Comparison of ENCODE assay signal across 11 cellular contexts in genomic region chr2:28447943-28448737, GRCh38. TPM values are rescaled to one million over a fixed set of nuclear protein-coding genes. Genes with fewer than 3 reads are reported as not detected.
DNase-seq lines count a peak whose midpoint lies in the region; ATAC-seq and TF ChIP-seq lines count a peak whose summit lies in the region.
"Had no signal": no experiment of that assay in that cellular context is flagged by ENCODE, and none has a peak within 500 bp of the region (broad histone marks: within the 10 kb centered on the region; RNA-seq: fewer than 3 reads in every experiment).

No MANE protein-coding gene starts in this region.

- no peak for DNase-seq in SK-N-SH
- DNase-seq in SIG-M5 treated with dmso at 0.1 percent for 504 hours (lab: John Stamatoyannopoulos, UW; ENCODE audit: unreplicated experiment): peak; percentile 98
- peak; percentile 95 for DNase-seq in fibroblast of mammary gland (ENCODE audit: low read depth)
- no peak for DNase-seq in NCI-H2227 (lab: John Stamatoyannopoulos, UW; ENCODE audit: unreplicated experiment)
- DNase-seq in DMS 273 treated with DMSO at 0.1 percent for 48 hours (lab: John Stamatoyannopoulos, UW): no peak

- H3K4me3 ChIP-seq in SK-N-SH (ENCODE audit: low read depth in 2 of 2, low read length in 1 of 2): no peak overlapping the region
- no peak overlapping the region for H3K4me3 ChIP-seq in fibroblast of mammary gland (ENCODE audit: control insufficient read depth, low read depth, low read length)
- peak overlapping the region; percentile 5 for H3K4me3 ChIP-seq in skeletal muscle satellite cell (ENCODE audit: low read length)
- H3K4me3 ChIP-seq: cardiac muscle cell had no signal

- H3K4me1 ChIP-seq in SK-N-SH (ENCODE audit: control insufficient read depth in 1 of 2, insufficient read depth in 2 of 2, low read depth in 1 of 2, low read length in 1 of 2): peaks cover 3 to 35% of the 10 kb centered on the region in 2 experiments; a peak in 3 of 4 replicates
- H3K4me1 ChIP-seq in skeletal muscle satellite cell (ENCODE audit: control insufficient read depth, insufficient read depth, low read length): peaks cover 55% of the 10 kb centered on the region

- no peak overlapping the region for H3K9ac ChIP-seq in SK-N-SH
- H3K9ac ChIP-seq in skeletal muscle satellite cell (ENCODE audit: low read depth, low read length): peak overlapping the region; percentile 29

- 0 out of 4 replicates have a peak, but pooled peaks of 1 of the 2 experiments have one; percentile 14 for TF ChIP-seq EP300 in SK-N-SH (IDR thresholded peaks at IDR 0.05; ENCODE audit: borderline replicate concordance in 1 of 2, low read depth in 1 of 2, low read length in 1 of 2)

- CTCF ChIA-PET in SK-N-SH (lab: Yijun Ruan, JAX): interaction anchor here (0.6 to 1.9 kb wide), 4 partner anchors 49 to 764 kb away, joined by 3 to 4 read pairs (median 4); no protein-coding TSS in a partner anchor

- H2AFZ ChIP-seq in SK-N-SH (ENCODE audit: low read depth): peak overlapping the region; percentile 63

- no peak for ATAC-seq in SK-N-SH treated with all-trans-retinoic acid at 6 μM for 48 hours
- ATAC-seq in HG03520 (IDR thresholded peaks at IDR 0.05; ENCODE audit: unreplicated experiment): no peak

- POLR2A ChIA-PET in SK-N-SH (lab: Yijun Ruan, JAX): no interaction called here

- no peaks in the 10 kb centered on the region for H3K27me3 ChIP-seq in SK-N-SH (ENCODE audit: insufficient read depth)
- H3K27me3 ChIP-seq in skeletal muscle satellite cell (ENCODE audit: control insufficient read depth, insufficient read depth, low read length): no peaks in the 10 kb centered on the region
- H3K27me3 ChIP-seq: cardiac muscle cell had no signal

- peak overlapping the region; percentile 31; the same call in 1 of the 2 replicates for H3K4me2 ChIP-seq in SK-N-SH
- H3K4me2 ChIP-seq in skeletal muscle satellite cell (ENCODE audit: low read length): peak overlapping the region; percentile 21

- peaks cover 12% of the 10 kb centered on the region for H3F3A ChIP-seq in SK-N-SH (replicated peaks; ENCODE audit: insufficient read depth)

- TF ChIP-seq RAD21 in SK-N-SH (IDR thresholded peaks at IDR 0.05; ENCODE audit: low read length): no peak

- H3K9me3 ChIP-seq in SK-N-SH: no peaks in the 10 kb centered on the region
- H3K9me3 ChIP-seq in skeletal muscle satellite cell (replicated peaks; ENCODE audit: low read length): no peaks in the 10 kb centered on the region

- H3K79me2 ChIP-seq in SK-N-SH (ENCODE audit: insufficient read depth): no peaks in the 10 kb centered on the region

- 71% methylated on average over 8 of the region's 8 CpGs for WGBS in SK-N-SH (ENCODE audit: low lambda C conversion rate)

- H3K36me3 ChIP-seq in SK-N-SH (replicated peaks in 1 of 2; ENCODE audit: control insufficient read depth in 1 of 2, insufficient read depth in 2 of 2, low read length in 1 of 2): no peaks in the 10 kb centered on the region
- no peaks in the 10 kb centered on the region for H3K36me3 ChIP-seq in skeletal muscle satellite cell (ENCODE audit: insufficient read depth, low read length)
- H3K36me3 ChIP-seq: cardiac muscle cell had no signal

- peak overlapping the region in 1 of 2 experiments; percentile 55; a peak in 2 of 4 replicates for H3K27ac ChIP-seq in SK-N-SH (ENCODE audit: low read depth in 2 of 2, low read length in 1 of 2)
- H3K27ac ChIP-seq: 22Rv1, cardiac muscle cell had no signal

- TF ChIP-seq CTCF in SK-N-SH (IDR thresholded peaks at IDR 0.05): no peak
- no peak for TF ChIP-seq CTCF in fibroblast of mammary gland (conservative IDR thresholded peaks at IDR 0.05; ENCODE audit: control insufficient read depth, insufficient read depth, low read depth, low read length)

- no peaks in the 10 kb centered on the region for H3K9me2 ChIP-seq in SK-N-SH

- H4K20me1 ChIP-seq in SK-N-SH (ENCODE audit: insufficient read depth): no peaks in the 10 kb centered on the region

TF ChIP-seq in SK-N-SH, 30 proteins besides CTCF, POLR2A, EP300 and RAD21:
- TF ChIP-seq FOSL2 (IDR thresholded peaks at IDR 0.05; ENCODE audit: borderline replicate concordance, low read depth) (peak; percentile 56; the same call in 1 of the 2 replicates), TCF12 (IDR thresholded peaks at IDR 0.05) (peak; percentile 61), JUND (IDR thresholded peaks at IDR 0.05) (peak; percentile 28; the same call in 1 of the 2 replicates), GABPA (IDR thresholded peaks at IDR 0.05; ENCODE audit: low read depth) (0 out of 2 replicates have a peak, but pooled peaks have one; percentile 24), ELF1 (IDR thresholded peaks at IDR 0.05) (0 out of 2 replicates have a peak, but pooled peaks have one; percentile 29), MAX (IDR thresholded peaks at IDR 0.05; ENCODE audit: low read depth) (no peak), FOXM1 (IDR thresholded peaks at IDR 0.05; ENCODE audit: low read depth) (no peak)
- TF ChIP-seq, protein P1, sequence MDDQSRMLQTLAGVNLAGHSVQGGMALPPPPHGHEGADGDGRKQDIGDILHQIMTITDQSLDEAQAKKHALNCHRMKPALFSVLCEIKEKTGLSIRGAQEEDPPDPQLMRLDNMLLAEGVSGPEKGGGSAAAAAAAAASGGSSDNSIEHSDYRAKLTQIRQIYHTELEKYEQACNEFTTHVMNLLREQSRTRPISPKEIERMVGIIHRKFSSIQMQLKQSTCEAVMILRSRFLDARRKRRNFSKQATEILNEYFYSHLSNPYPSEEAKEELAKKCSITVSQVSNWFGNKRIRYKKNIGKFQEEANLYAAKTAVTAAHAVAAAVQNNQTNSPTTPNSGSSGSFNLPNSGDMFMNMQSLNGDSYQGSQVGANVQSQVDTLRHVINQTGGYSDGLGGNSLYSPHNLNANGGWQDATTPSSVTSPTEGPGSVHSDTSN (IDR thresholded peaks at IDR 0.05): peak; percentile 28; the same call in 1 of the 2 replicates
TF ChIP-seq in SK-N-SH: peak in this region for 6.

TF ChIP-seq in SK-N-SH treated with all-trans-retinoic acid at 6 μM for 48 hours, 23 proteins besides CTCF, POLR2A, EP300 and RAD21 (continues in another document):
- no peak for TF ChIP-seq TSHZ2 (CRISPR knock-in tag; IDR thresholded peaks at IDR 0.05)
- no peak for TF ChIP-seq RARB (CRISPR knock-in tag; IDR thresholded peaks at IDR 0.05)
- TF ChIP-seq SNAI2 (CRISPR knock-in tag; IDR thresholded peaks at IDR 0.05): no peak
- no peak for TF ChIP-seq ZNF70 (CRISPR knock-in tag; IDR thresholded peaks at IDR 0.05)
- TF ChIP-seq ESRRG (CRISPR knock-in tag; IDR thresholded peaks at IDR 0.05): no peak
- no peak for TF ChIP-seq PATZ1 (CRISPR knock-in tag; IDR thresholded peaks at IDR 0.05; ENCODE audit: borderline replicate concordance)
- TF ChIP-seq TOX (CRISPR knock-in tag; IDR thresholded peaks at IDR 0.05; ENCODE audit: borderline replicate concordance): no peak
- no peak for TF ChIP-seq CSDC2 (CRISPR knock-in tag; IDR thresholded peaks at IDR 0.05)

RNA-seq across cellular contexts. Expression of gene PLB1, which starts 47.7 kb away (rescaled TPM):
- 0.10 and 0.39 TPM in 2 replicates for polyA plus RNA-seq in SK-N-SH (2012; rRNA removed)
- polyA plus RNA-seq in SK-N-SH (2012; cell fraction: cytosol; rRNA removed): 0.13 and 0.18 TPM in 2 replicates
- 0.52 and 0.60 TPM in 2 replicates for polyA plus RNA-seq in SK-N-SH (2012; cell fraction: nucleus; rRNA removed)
- under 0.01 and 0.87 TPM in 2 replicates for total RNA-seq in skeletal muscle satellite cell (2012; rRNA removed)
- total RNA-seq: OCI-LY7 had no signal

RNA-seq across cellular contexts. Expression of gene FOSL2, which starts 55.5 kb away (rescaled TPM):
- polyA plus RNA-seq in SK-N-SH (2012; rRNA removed): 30.1 and 41.7 TPM in 2 replicates
- 20.1 and 23.0 TPM in 2 replicates for polyA plus RNA-seq in SK-N-SH (2012; cell fraction: cytosol; rRNA removed)
- 50.5 and 72.9 TPM in 2 replicates for polyA plus RNA-seq in SK-N-SH (2012; cell fraction: nucleus; rRNA removed)
- total RNA-seq in skeletal muscle satellite cell (2012; rRNA removed): 31.2 and 44.6 TPM in 2 replicates

Comparison
In these comparisons a context has a peak if more than half of its experiments do, and no peak if none do; other contexts are left out.
1. DNase-seq: peak in SIG-M5 treated with dmso at 0.1 percent for 504 hours (single experiment) and fibroblast of mammary gland (single experiment); none in SK-N-SH (single experiment), NCI-H2227 (single experiment) and DMS 273 treated with DMSO at 0.1 percent for 48 hours (single experiment).